9 cellular contexts compared by ENCODE assay signal in genomic region chr2:61015971-61016370, GRCh38. TPM values are rescaled to one million over a fixed set of nuclear protein-coding genes. Genes with fewer than 3 reads are reported as not detected.
DNase-seq lines count a peak whose midpoint lies in the region; ATAC-seq and TF ChIP-seq lines count a peak whose summit lies in the region.
"Had no signal": no experiment of that assay in that cellular context is flagged by ENCODE, and none has a peak within 500 bp of the region (broad histone marks: within the 10 kb centered on the region; RNA-seq: fewer than 3 reads in every experiment).

No MANE protein-coding gene starts in this region.

- peaks cover 68% of the 10 kb centered on the region for H3K4me1 Mint-ChIP-seq in activated T-cell treated with anti-CD3 and anti-CD28 coated beads, Interleukin-2, amount 50 U/mL, for 72 hours (ENCODE audit: low read depth)
- peaks cover 39% of the 10 kb centered on the region for H3K4me1 Mint-ChIP-seq in activated T-helper 2 cell treated with anti-CD3 and anti-CD28 coated beads, Interferon-gamma antibody, Interleukin-2, Interleukin-4, amounts not matched to agents 10 μg/mL and 5 μg/mL and 100 μg/mL, durations not matched to agents 14 hours and 24 hours and 36 hours (ENCODE audit: low read depth)

- H3K9me3 Mint-ChIP-seq in activated T-cell treated with anti-CD3 and anti-CD28 coated beads, Interleukin-2, amount 50 U/mL, for 72 hours = no peaks in the 10 kb centered on the region
- H3K9me3 Mint-ChIP-seq in activated T-helper 2 cell treated with anti-CD3 and anti-CD28 coated beads, Interferon-gamma antibody, Interleukin-2, Interleukin-4, amounts not matched to agents 10 μg/mL and 5 μg/mL and 100 μg/mL, durations not matched to agents 14 hours and 24 hours and 36 hours = no peaks in the 10 kb centered on the region

- 26% methylated on average over 2 of the region's 2 CpGs for WGBS in suprapubic skin
- WGBS in lower leg skin, 2 donors = 23 to 27% methylated on average over 2 of the region's 2 CpGs

- TF ChIP-seq POLR2A in suprapubic skin (IDR thresholded peaks at IDR 0.05) (no peak), lower leg skin (IDR thresholded peaks at IDR 0.05) (no peak)

- intact Hi-C loops in activated T-helper 2 cell treated with anti-CD3 and anti-CD28 coated beads, Interferon-gamma antibody, Interleukin-2, Interleukin-4, amounts not matched to agents 10 μg/mL and 5 μg/mL and 100 μg/mL, durations not matched to agents 14 hours and 24 hours and 36 hours (cut with micrococcal nuclease) = loop anchor here (2.0 to 5.0 kb wide), 5 partner anchors 135 to 523 kb away; partner anchors contain the start of genes REL, USP34 and XPO1
- intact Hi-C loops in sciatic nerve (cut with DNase I) = no loop called here
- intact Hi-C loops in lower leg skin (cut with DNase I; ENCODE audit: low total_unique reads) = no loop called here

- ATAC-seq in activated T-cell treated with anti-CD3 and anti-CD28 coated beads, Interleukin-2, amount 50 U/mL, for 72 hours (replicated peaks in 1 of 2) = no peak
- ATAC-seq in sciatic nerve = no peak

- H3K36me3 ChIP-seq in kidney epithelial cell (ENCODE audit: control insufficient read depth, insufficient read depth, low read length) (no peaks in the 10 kb centered on the region), suprapubic skin (peaks cover 1% of the 10 kb centered on the region)

- peaks cover 1 to 2% of the 10 kb centered on the region in 2 donors for H3K36me3 Mint-ChIP-seq in activated T-cell treated with anti-CD3 and anti-CD28 coated beads, Interleukin-2, amount 50 U/mL, for 72 hours (ENCODE audit: insufficient read depth in 2 of 2)
- H3K36me3 Mint-ChIP-seq in activated T-helper 2 cell treated with anti-CD3 and anti-CD28 coated beads, Interferon-gamma antibody, Interleukin-2, Interleukin-4, amounts not matched to agents 10 μg/mL and 5 μg/mL and 100 μg/mL, durations not matched to agents 14 hours and 24 hours and 36 hours (ENCODE audit: low read depth) = peaks cover 8% of the 10 kb centered on the region

- peak overlapping the region; percentile 98 for H3K27ac Mint-ChIP-seq in activated T-cell treated with anti-CD3 and anti-CD28 coated beads, Interleukin-2, amount 50 U/mL, for 72 hours
- no peak overlapping the region for H3K27ac Mint-ChIP-seq in activated T-helper 2 cell treated with anti-CD3 and anti-CD28 coated beads, Interferon-gamma antibody, Interleukin-2, Interleukin-4, amounts not matched to agents 10 μg/mL and 5 μg/mL and 100 μg/mL, durations not matched to agents 14 hours and 24 hours and 36 hours

- no peaks in the 10 kb centered on the region for H3K9me3 ChIP-seq in suprapubic skin

- peak overlapping the region; percentile 76 for H3K4me3 ChIP-seq in kidney epithelial cell (ENCODE audit: low read depth, low read length)
- H3K4me3 ChIP-seq in suprapubic skin = peak overlapping the region; percentile 96
- no peak overlapping the region for H3K4me3 ChIP-seq in lower leg skin (ENCODE audit: low read depth, poor library complexity, severe bottlenecking)

- H3K27ac ChIP-seq in suprapubic skin = peak overlapping the region; percentile 91

- no peak for DNase-seq in activated T-cell treated with anti-CD3 and anti-CD28 coated beads, Interleukin-2, amount 50 U/mL, for 72 hours
- DNase-seq in activated T-cell treated with anti-CD3 and anti-CD28 coated beads, Interleukin-2, amount 50 U/mL, for 48 hours = no peak
- no peak for DNase-seq in activated T-helper 2 cell treated with anti-CD3 and anti-CD28 coated beads, Interferon-gamma antibody, Interleukin-2, Interleukin-4, amounts not matched to agents 10 μg/mL and 5 μg/mL and 100 μg/mL, durations not matched to agents 14 hours and 24 hours and 36 hours (ENCODE audit: low spot score)
- DNase-seq in kidney epithelial cell (ENCODE audit: low read depth) (no peak), suprapubic skin (ENCODE audit: low spot score in 2 of 2) (no peak), sciatic nerve (ENCODE audit: low spot score) (no peak), lower leg skin (ENCODE audit: low spot score in 2 of 2) (no peak)
- no peak for DNase-seq in stimulated activated naive CD4-positive, alpha-beta T cell treated with Interleukin-2 at 50 U/mL for 16 hours (lab: John Stamatoyannopoulos, UW)
- DNase-seq: cerebellar nuclear complex had no signal

- H3K27me3 ChIP-seq in kidney epithelial cell (ENCODE audit: control insufficient read depth, insufficient read depth, low read length) (no peaks in the 10 kb centered on the region), suprapubic skin (no peaks in the 10 kb centered on the region)

- no peak for TF ChIP-seq CTCF in kidney epithelial cell (IDR thresholded peaks at IDR 0.05; ENCODE audit: insufficient read depth, low read length, poor library complexity, severe bottlenecking)
- no peak for TF ChIP-seq CTCF in suprapubic skin (IDR thresholded peaks at IDR 0.05)
- no peak for TF ChIP-seq CTCF in lower leg skin (IDR thresholded peaks at IDR 0.05)

- H3K27me3 Mint-ChIP-seq in activated T-cell treated with anti-CD3 and anti-CD28 coated beads, Interleukin-2, amount 50 U/mL, for 72 hours (ENCODE audit: low read depth) = no peaks in the 10 kb centered on the region
- no peaks in the 10 kb centered on the region for H3K27me3 Mint-ChIP-seq in activated T-helper 2 cell treated with anti-CD3 and anti-CD28 coated beads, Interferon-gamma antibody, Interleukin-2, Interleukin-4, amounts not matched to agents 10 μg/mL and 5 μg/mL and 100 μg/mL, durations not matched to agents 14 hours and 24 hours and 36 hours (ENCODE audit: low read depth)

- peaks cover 67% of the 10 kb centered on the region for H3K4me1 ChIP-seq in suprapubic skin

- TF ChIP-seq EP300 in suprapubic skin (IDR thresholded peaks at IDR 0.05) = no peak

- peak overlapping the region; percentile 98 to 99 for H3K4me3 Mint-ChIP-seq in activated T-cell treated with anti-CD3 and anti-CD28 coated beads, Interleukin-2, amount 50 U/mL, for 72 hours
- peak overlapping the region; percentile 98 for H3K4me3 Mint-ChIP-seq in activated T-helper 2 cell treated with anti-CD3 and anti-CD28 coated beads, Interferon-gamma antibody, Interleukin-2, Interleukin-4, amounts not matched to agents 10 μg/mL and 5 μg/mL and 100 μg/mL, durations not matched to agents 14 hours and 24 hours and 36 hours (ENCODE audit: low read depth)

RNA-seq across cellular contexts. Expression of gene PEX13, which starts 1.5 kb away (rescaled TPM):
- 10 to 100 TPM; 19.4 to 27.1 TPM for total RNA-seq in activated T-cell treated with anti-CD3 and anti-CD28 coated beads, Interleukin-2, amount 50 U/mL, for 72 hours
- 17.9 and 21.6 TPM in 2 replicates for total RNA-seq in activated T-helper 2 cell treated with anti-CD3 and anti-CD28 coated beads, Interferon-gamma antibody, Interleukin-2, Interleukin-4, amounts not matched to agents 10 μg/mL and 5 μg/mL and 100 μg/mL, durations not matched to agents 14 hours and 24 hours and 36 hours
- total RNA-seq in kidney epithelial cell = 31.7 and 33.0 TPM in 2 replicates
- 10 to 100 TPM; 29.5 to 39.2 (median 34.8) TPM for total RNA-seq in suprapubic skin
- total RNA-seq in sciatic nerve = 22.6 TPM
- total RNA-seq in lower leg skin = 10 to 100 TPM; 37.4 to 83.2 (median 47.7) TPM

RNA-seq across cellular contexts. Expression of gene PUS10, which starts 2.1 kb away (rescaled TPM):
- 10 to 100 TPM in 1 of 2 donors, 1 to 10 TPM in 1; 9.7 to 11.9 TPM for total RNA-seq in activated T-cell treated with anti-CD3 and anti-CD28 coated beads, Interleukin-2, amount 50 U/mL, for 72 hours
- total RNA-seq in activated T-helper 2 cell treated with anti-CD3 and anti-CD28 coated beads, Interferon-gamma antibody, Interleukin-2, Interleukin-4, amounts not matched to agents 10 μg/mL and 5 μg/mL and 100 μg/mL, durations not matched to agents 14 hours and 24 hours and 36 hours = 7.4 TPM in 2 replicates
- total RNA-seq in kidney epithelial cell = 4.4 and 8.9 TPM in 2 replicates
- total RNA-seq in suprapubic skin = 10 to 100 TPM in 1 of 4 donors, 1 to 10 TPM in 3; 3.3 to 14.0 (median 6.6) TPM
- 8.2 TPM for total RNA-seq in sciatic nerve
- total RNA-seq in lower leg skin = 10 to 100 TPM in 1 of 4 donors, 1 to 10 TPM in 3; 3.6 to 10.2 (median 6.0) TPM

RNA-seq across cellular contexts. Expression of gene SANBR, which starts 49.7 kb away (rescaled TPM):
- total RNA-seq in activated T-cell treated with anti-CD3 and anti-CD28 coated beads, Interleukin-2, amount 50 U/mL, for 72 hours = 1 to 10 TPM; 4.2 to 4.6 TPM
- 8.2 and 9.4 TPM in 2 replicates for total RNA-seq in activated T-helper 2 cell treated with anti-CD3 and anti-CD28 coated beads, Interferon-gamma antibody, Interleukin-2, Interleukin-4, amounts not matched to agents 10 μg/mL and 5 μg/mL and 100 μg/mL, durations not matched to agents 14 hours and 24 hours and 36 hours
- total RNA-seq in kidney epithelial cell = 6.0 and 8.9 TPM in 2 replicates
- 1 to 10 TPM; 2.7 to 7.9 (median 4.0) TPM for total RNA-seq in suprapubic skin
- total RNA-seq in sciatic nerve = 19.7 TPM
- total RNA-seq in lower leg skin = 1 to 10 TPM; 2.2 to 8.3 (median 4.4) TPM
